27 cellular contexts compared by ENCODE assay signal in the genomic region with DNA sequence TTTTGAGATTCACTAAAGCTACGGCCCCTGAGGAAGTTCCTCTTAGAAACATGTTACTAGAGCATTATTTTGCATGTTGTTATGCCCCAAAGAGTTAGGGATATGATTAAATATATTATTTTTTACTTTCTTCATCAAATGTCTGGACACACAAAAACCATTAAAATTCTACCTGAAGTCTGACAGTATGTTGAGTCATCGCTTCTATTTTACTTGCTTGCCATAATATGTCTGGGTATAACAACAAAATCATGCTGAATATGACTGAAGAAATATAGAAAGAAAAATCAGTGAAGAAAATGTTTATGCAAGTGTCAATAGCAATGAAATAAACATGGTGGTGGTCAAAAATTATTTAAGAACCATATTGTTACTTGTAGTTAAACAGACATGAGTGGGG.
"Had no signal": no experiment of that assay in that cellular context is flagged by ENCODE, and none has a peak within 500 bp of the region (broad histone marks: within the 10 kb centered on the region; RNA-seq: fewer than 3 reads in every experiment).

No MANE protein-coding gene starts in this region.

- H3K27me3 ChIP-seq: esophagus squamous epithelium, gastroesophageal sphincter, heart left ventricle, hepatocyte, left lung had no signal

- H3K36me3 Mint-ChIP-seq: immature natural killer cell; mesothelial cell of epicardium; naive B cell; naive thymus-derived CD8-positive, alpha-beta T cell had no signal

- H3K4me3 ChIP-seq: esophagus squamous epithelium, gastroesophageal sphincter, heart left ventricle, hepatocyte, left lung, lower lobe of right lung, mucosa of descending colon had no signal

- ATAC-seq: effector memory CD8-positive, alpha-beta T cell; esophagus mucosa; gastroesophageal sphincter; heart left ventricle; left cardiac atrium; left lung; left ventricle myocardium superior; lower lobe of right lung; mucosa of descending colon; naive thymus-derived CD8-positive, alpha-beta T cell had no signal

- H3K4me1 ChIP-seq: esophagus squamous epithelium, gastroesophageal sphincter, heart left ventricle, left lung, lower lobe of right lung had no signal

- H2AFZ ChIP-seq: hepatocyte had no signal

- H3K4me1 Mint-ChIP-seq: endodermal cell; immature natural killer cell; naive B cell; naive thymus-derived CD8-positive, alpha-beta T cell had no signal

- H3K79me2 ChIP-seq: hepatocyte had no signal

- H3K4me3 Mint-ChIP-seq: dendritic cell treated with granulocyte-macrophage colony-stimulating factor and Interleukin-4, amounts not matched to agents 40 ng/mL and 50 ng/mL, for 4 days; effector memory CD8-positive, alpha-beta T cell; endodermal cell; immature natural killer cell; mesothelial cell of epicardium; naive B cell; naive thymus-derived CD8-positive, alpha-beta T cell had no signal

- H3K27ac Mint-ChIP-seq: dendritic cell treated with granulocyte-macrophage colony-stimulating factor and Interleukin-4, amounts not matched to agents 40 ng/mL and 50 ng/mL, for 4 days; effector memory CD8-positive, alpha-beta T cell; endodermal cell; immature natural killer cell; mesothelial cell of epicardium; naive B cell; naive thymus-derived CD8-positive, alpha-beta T cell had no signal

- H3K27ac ChIP-seq: epithelial cell of prostate, esophagus squamous epithelium, gastroesophageal sphincter, heart left ventricle, hepatocyte, left lung, lower lobe of right lung had no signal

- DNase-seq: cortex of kidney; effector CD8-positive, alpha-beta T cell; effector memory CD8-positive, alpha-beta T cell; erythroblast; esophagus squamous epithelium; foreskin fibroblast; heart left ventricle; hypothalamus; immature natural killer cell; islet precursor cell; kidney; kidney glomerular epithelial cell; left cardiac atrium; left lung; left ventricle myocardium superior; lower lobe of right lung; mesenchymal stem cell; mucosa of descending colon; naive B cell; naive thymus-derived CD8-positive, alpha-beta T cell had no signal

- H3K4me2 ChIP-seq: hepatocyte had no signal

- H3K27me3 Mint-ChIP-seq: dendritic cell treated with granulocyte-macrophage colony-stimulating factor and Interleukin-4, amounts not matched to agents 40 ng/mL and 50 ng/mL, for 4 days; effector memory CD8-positive, alpha-beta T cell; naive B cell; naive thymus-derived CD8-positive, alpha-beta T cell had no signal

- H3K36me3 ChIP-seq: esophagus squamous epithelium, gastroesophageal sphincter, heart left ventricle, left lung, lower lobe of right lung had no signal
